ENCODE assay signal across 1 cellular context in genomic region chr6:135087803-135088202, GRCh38.
A peak's percentile ranks its signal among the peaks of the same experiment; 100 is the strongest.
TF ChIP-seq lines count a peak whose summit lies in the region.

No MANE protein-coding gene starts in this region.

TF ChIP-seq in GM12878, 131 proteins besides CTCF, POLR2A, EP300 and RAD21 (continued from another document):
- TF ChIP-seq SP1 (IDR thresholded peaks at IDR 0.05; ENCODE audit: low read depth, low read length) (no peak), WRNIP1 (IDR thresholded peaks at IDR 0.05; ENCODE audit: borderline replicate concordance, low read depth, low read length) (no peak), PBX3 (IDR thresholded peaks at IDR 0.05; ENCODE audit: insufficient replicate concordance, low read depth, low read length) (no peak), SMAD5 (IDR thresholded peaks at IDR 0.05; ENCODE audit: low read depth) (no peak), ZNF384 (IDR thresholded peaks at IDR 0.05; ENCODE audit: borderline replicate concordance, low read depth, low read length) (peak; percentile 76; the same call in 1 of the 2 replicates), KAT2A (conservative IDR thresholded peaks at IDR 0.05; ENCODE audit: control insufficient read depth, low read depth, low read length) (no peak), EED (IDR thresholded peaks at IDR 0.05; ENCODE audit: low read depth) (no peak; the same call in 1 of the 2 replicates), ASH2L (IDR thresholded peaks at IDR 0.05; ENCODE audit: borderline replicate concordance, low read depth) (no peak), HDAC2 (IDR thresholded peaks at IDR 0.05) (no peak), MTA2 (IDR thresholded peaks at IDR 0.05; ENCODE audit: low read depth) (peak; percentile 25; the same call in 1 of the 2 replicates)
